In genomic region chr18:10184776-10185175, GRCh38 we compare ENCODE assay signal across 23 cellular contexts.
"Had no signal": no experiment of that assay in that cellular context is flagged by ENCODE, and none has a peak within 500 bp of the region (broad histone marks: within the 10 kb centered on the region; RNA-seq: fewer than 3 reads in every experiment).

No MANE protein-coding gene starts in this region.

- H3K9me3 Mint-ChIP-seq: natural killer cell; stimulated activated effector memory CD8-positive, alpha-beta T cell treated with anti-CD3 and anti-CD28 coated beads, Interleukin-12 subunit alpha, Interleukin-12 subunit beta, amount 100 ng/mL, for 72 hours had no signal

- ATAC-seq: naive thymus-derived CD4-positive, alpha-beta T cell; natural killer cell; psoas muscle; right cardiac atrium; right lobe of liver; stimulated activated effector memory CD8-positive, alpha-beta T cell treated with anti-CD3 and anti-CD28 coated beads, Interleukin-12 subunit alpha, Interleukin-12 subunit beta, amount 100 ng/mL, for 72 hours had no signal

- DNase-seq: naive thymus-derived CD4-positive, alpha-beta T cell; natural killer cell; occipital lobe; ovary; posterior cingulate gyrus; psoas muscle; right cardiac atrium; right lobe of liver; sigmoid colon; small intestine; stimulated activated CD4-positive, alpha-beta T cell treated with anti-CD3 and anti-CD28 coated beads, Interleukin-15, amount 100 ng/mL, for 24 hours; stimulated activated CD4-positive, alpha-beta T cell treated with anti-CD3 and anti-CD28 coated beads, Interleukin-2, amount 100 ng/mL, for 24 hours; stimulated activated CD4-positive, alpha-beta T cell treated with anti-CD3 and anti-CD28 coated beads, Interleukin-2, amount 100 ng/mL, for 48 hours; stimulated activated CD4-positive, alpha-beta T cell treated with anti-CD3 and anti-CD28 coated beads, Interleukin-4, amount 100 ng/mL, for 24 hours; stimulated activated naive CD4-positive, alpha-beta T cell treated with Interleukin-2 at 50 U/mL for 16 hours; stomach; thyroid gland; trophoblast cell; upper lobe of left lung had no signal

- H3K27ac Mint-ChIP-seq: naive thymus-derived CD4-positive, alpha-beta T cell; natural killer cell; nephron; neural progenitor cell; progenitor cell of endocrine pancreas; stimulated activated effector memory CD8-positive, alpha-beta T cell treated with anti-CD3 and anti-CD28 coated beads, Interleukin-12 subunit alpha, Interleukin-12 subunit beta, amount 100 ng/mL, for 72 hours had no signal

- H3K4me3 Mint-ChIP-seq: naive thymus-derived CD4-positive, alpha-beta T cell; natural killer cell; nephron; neural progenitor cell; stimulated activated effector memory CD8-positive, alpha-beta T cell treated with anti-CD3 and anti-CD28 coated beads, Interleukin-12 subunit alpha, Interleukin-12 subunit beta, amount 100 ng/mL, for 72 hours had no signal

- H3K36me3 Mint-ChIP-seq: natural killer cell; neural progenitor cell; stimulated activated effector memory CD8-positive, alpha-beta T cell treated with anti-CD3 and anti-CD28 coated beads, Interleukin-12 subunit alpha, Interleukin-12 subunit beta, amount 100 ng/mL, for 72 hours had no signal

- H3K4me1 Mint-ChIP-seq: natural killer cell; stimulated activated effector memory CD8-positive, alpha-beta T cell treated with anti-CD3 and anti-CD28 coated beads, Interleukin-12 subunit alpha, Interleukin-12 subunit beta, amount 100 ng/mL, for 72 hours had no signal
